In the genomic region with DNA sequence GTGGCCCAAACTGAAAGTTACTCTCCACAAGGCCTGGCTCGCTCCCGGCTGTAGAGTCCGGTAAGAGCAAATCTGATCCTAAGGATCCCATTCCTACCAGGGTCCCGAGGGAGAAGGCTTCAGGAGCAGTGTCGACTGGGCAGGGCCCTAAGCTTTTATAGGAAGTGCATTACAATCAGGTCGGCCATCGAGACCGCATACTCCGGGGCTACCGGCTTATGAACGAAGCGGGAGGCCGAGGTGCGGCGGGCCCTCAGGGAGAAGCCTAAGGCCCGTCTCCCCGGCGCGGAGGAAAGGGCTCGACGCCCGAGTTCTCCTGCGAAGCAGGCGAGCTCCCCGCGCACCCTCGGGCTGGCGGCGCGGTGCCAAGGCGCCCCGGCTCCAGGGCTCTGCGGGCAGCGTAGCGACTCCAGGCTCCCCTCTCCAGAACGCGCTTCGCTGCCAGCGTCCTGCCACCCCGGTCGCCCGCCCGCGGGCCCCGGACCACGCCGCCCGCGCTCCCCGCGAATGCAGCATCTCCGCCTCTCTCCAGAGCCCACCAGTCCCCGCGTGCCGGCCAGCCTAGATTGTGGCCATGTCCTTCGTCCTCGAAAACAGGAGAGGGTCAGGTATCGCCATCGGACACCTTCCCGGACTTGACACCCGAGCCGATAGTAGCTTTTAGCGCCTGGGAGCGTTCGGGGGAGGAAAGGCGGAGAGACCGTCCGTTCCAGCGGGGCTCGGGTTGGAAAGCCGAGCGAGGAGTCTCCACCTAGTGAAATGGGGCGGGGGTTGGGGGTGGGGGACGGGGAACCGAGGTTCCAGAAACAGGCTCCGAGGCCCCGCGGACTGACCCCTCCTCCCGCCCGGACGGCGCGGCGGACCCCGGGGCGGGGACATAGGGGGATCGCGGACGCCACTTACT, we compare ENCODE assay signal across 8 cellular contexts. TPM values are rescaled to one million over a fixed set of nuclear protein-coding genes. Genes with fewer than 3 reads are reported as not detected.
DNase-seq lines count a peak whose midpoint lies in the region; ATAC-seq and TF ChIP-seq lines count a peak whose summit lies in the region.

No MANE protein-coding gene starts in this region.

- H3K27me3 ChIP-seq in body of pancreas, result no peaks in the 10 kb centered on the region
- no peaks in the 10 kb centered on the region for H3K27me3 ChIP-seq in rectal smooth muscle tissue (ENCODE audit: control insufficient read depth, insufficient read depth, low read length)

- no peaks in the 10 kb centered on the region for H3K9me3 ChIP-seq in body of pancreas

- intact Hi-C loops in body of pancreas (cut with DNase I), result no loop called here

- WGBS in body of pancreas, 2 donors, result 8 to 21% methylated on average over 22 to 88 of the region's 89 CpGs

- H3K4me1 ChIP-seq in body of pancreas (peaks cover 24% of the 10 kb centered on the region), rectal smooth muscle tissue (ENCODE audit: control insufficient read depth, insufficient read depth, low read length) (peaks cover 7% of the 10 kb centered on the region)

- DNase-seq in SHP77 (lab: John Stamatoyannopoulos, UW), result peak; percentile 35 to 40
- DNase-seq in SHP77 treated with DMSO at 0.1 percent for 48 hours (lab: John Stamatoyannopoulos, UW), result no peak
- DNase-seq in RWPE1 (ENCODE audit: low spot score), result no peak
- DNase-seq in body of pancreas, result peak; percentile 17 to 42 (median 32)
- peak; percentile 62 to 76 for DNase-seq in hippocampal formation (lab: John Stamatoyannopoulos, UW)

- TF ChIP-seq POLR2A in body of pancreas (IDR thresholded peaks at IDR 0.05), result no peak

- no peak overlapping the region for H3K9ac ChIP-seq in rectal smooth muscle tissue (ENCODE audit: low read length)

- POLR2A ChIA-PET in RWPE1 (lab: Yijun Ruan, JAX; ENCODE audit: low non-redundant PET), result interaction anchor here (0.6 kb wide), 1 partner anchor 615 kb away, joined by 3 read pairs; no protein-coding TSS in a partner anchor

- H3K27ac ChIP-seq in RWPE1, result peak overlapping the region; percentile 92
- H3K27ac ChIP-seq in body of pancreas, result peak overlapping the region in 3 of 4 donors; percentile 39 to 42 (median 41)
- peak overlapping the region; percentile 74 for H3K27ac ChIP-seq in rectal smooth muscle tissue (ENCODE audit: low read depth, low read length)

- no peak for ATAC-seq in body of pancreas
- no peak for ATAC-seq in GM18909 (IDR thresholded peaks at IDR 0.05; ENCODE audit: poor library complexity, unreplicated experiment)
- ATAC-seq in GM18498 (IDR thresholded peaks at IDR 0.05; ENCODE audit: unreplicated experiment), result no peak

- CTCF ChIA-PET in RWPE1 (lab: Yijun Ruan, JAX), result interaction anchor here (0.6 to 1.9 kb wide), 9 partner anchors 33 to 1963 kb away, joined by 3 to 11 read pairs (median 4); no protein-coding TSS in a partner anchor

- TF ChIP-seq CTCF in RWPE1 (conservative IDR thresholded peaks at IDR 0.05; ENCODE audit: low read depth) (no peak), body of pancreas (IDR thresholded peaks at IDR 0.05) (no peak)

- H3K36me3 ChIP-seq in body of pancreas (replicated peaks in 1 of 2; ENCODE audit: insufficient read depth in 1 of 2, low read depth in 2 of 2) (no peaks in the 10 kb centered on the region), rectal smooth muscle tissue (ENCODE audit: control insufficient read depth, insufficient read depth, low read length) (no peaks in the 10 kb centered on the region)

- H3K4me3 ChIP-seq in body of pancreas (peak overlapping the region in 1 of 2 donors; percentile 26), rectal smooth muscle tissue (ENCODE audit: low read length) (peak overlapping the region; percentile 67)

RNA-seq across cellular contexts. Expression of a gene that starts 1.3 kb away (rescaled TPM):
- total RNA-seq in body of pancreas, result 1 to 10 TPM; 4.6 to 6.7 TPM

RNA-seq across cellular contexts. Expression of a gene that starts 33.7 kb away (rescaled TPM):
- total RNA-seq in body of pancreas, result 10 to 100 TPM; 76.8 to 86.9 TPM

Comparison
In these comparisons a context has a peak if more than half of its experiments do, and no peak if none do; other contexts are left out.
1. DNase-seq: peak in SHP77 (2 of 2), body of pancreas (4 of 4) and hippocampal formation (2 of 2); none in SHP77 treated with DMSO at 0.1 percent for 48 hours (single experiment) and RWPE1 (single experiment).
2. H3K27ac ChIP-seq: peak in every context shown above with its lines; median percentile 92 in RWPE1; 74 in rectal smooth muscle tissue; 41 in body of pancreas.